8 cellular contexts compared by ENCODE assay signal in the genomic region with DNA sequence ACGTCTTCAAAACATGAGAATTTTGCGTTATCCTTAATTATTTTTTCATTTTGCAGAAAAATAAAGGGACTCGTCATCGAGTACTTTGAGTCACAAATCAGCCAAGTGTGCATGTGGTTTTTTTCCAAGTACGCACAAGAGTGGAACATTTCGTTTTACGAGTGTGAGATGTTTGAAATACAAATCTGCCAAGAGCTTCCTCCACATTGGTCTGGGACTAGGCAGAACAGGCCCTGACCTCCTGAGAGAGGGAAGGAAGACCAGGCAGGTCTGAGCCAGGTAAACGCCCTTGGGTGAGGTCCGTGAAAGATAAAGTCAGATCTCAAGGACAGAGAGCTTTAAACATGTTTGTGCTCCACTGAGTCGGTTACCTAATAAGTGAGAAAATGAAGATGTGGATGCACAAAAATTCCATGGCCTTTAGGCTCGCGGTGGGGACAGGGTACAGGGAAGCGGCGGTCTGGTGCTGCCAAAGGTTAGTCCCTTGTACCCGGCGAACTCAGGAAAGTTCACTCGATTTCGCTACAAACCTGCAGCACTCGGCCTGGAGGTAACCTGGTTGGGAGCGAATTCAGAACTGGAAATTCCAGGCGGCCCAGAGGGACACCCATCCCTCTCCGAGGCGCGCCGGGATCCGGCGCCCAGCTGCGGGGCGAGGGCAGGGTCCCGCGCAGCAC. TPM values are rescaled to one million over a fixed set of nuclear protein-coding genes. Genes with fewer than 3 reads are reported as not detected.
A peak's percentile ranks its signal among the peaks of the same experiment; 100 is the strongest.
DNase-seq lines count a peak whose midpoint lies in the region; ATAC-seq and TF ChIP-seq lines count a peak whose summit lies in the region.

No MANE protein-coding gene starts in this region.

- CTCF ChIA-PET in activated CD4-positive, alpha-beta T cell treated with anti-CD3 and anti-CD28 coated beads for 36 hours (lab: Charles Lee): interaction anchor here (0.9 to 1.5 kb wide), 6 partner anchors 11 to 195 kb away, joined by 3 to 4 read pairs (median 3); partner anchors contain the start of gene NUDT15

- H3K36me3 Mint-ChIP-seq in activated CD4-positive, alpha-beta T cell treated with anti-CD3 and anti-CD28 coated beads for 36 hours (ENCODE audit: low read depth): peaks cover 2% of the 10 kb centered on the region
- peaks cover 4% of the 10 kb centered on the region in 2 donors for H3K36me3 Mint-ChIP-seq in activated T-cell treated with anti-CD3 and anti-CD28 coated beads, Interleukin-2, amount 50 U/mL, for 72 hours (ENCODE audit: insufficient read depth in 2 of 2)

- no peak for DNase-seq in activated CD4-positive, alpha-beta T cell treated with anti-CD3 and anti-CD28 coated beads for 36 hours
- DNase-seq in activated CD4-positive, alpha-beta T cell treated with anti-CD3 and anti-CD28 coated beads for 1 hour: no peak
- no peak for DNase-seq in activated T-cell treated with anti-CD3 and anti-CD28 coated beads, Interleukin-2, amount 50 U/mL, for 72 hours
- no peak for DNase-seq in heart left ventricle
- no peak for DNase-seq in psoas muscle
- no peak for DNase-seq in foreskin melanocyte

- POLR2A ChIA-PET in activated CD4-positive, alpha-beta T cell treated with anti-CD3 and anti-CD28 coated beads for 36 hours (lab: Charles Lee): interaction anchor here (0.9 to 1.3 kb wide), 3 partner anchors 12 to 195 kb away, joined by 3 to 6 read pairs (median 3); partner anchors contain the start of gene NUDT15

- no peak for TF ChIP-seq POLR2A in heart left ventricle (IDR thresholded peaks at IDR 0.05)

- peak overlapping the region; percentile 84 for H3K4me3 Mint-ChIP-seq in activated CD4-positive, alpha-beta T cell treated with anti-CD3 and anti-CD28 coated beads for 36 hours
- peak overlapping the region; percentile 85 to 92 for H3K4me3 Mint-ChIP-seq in activated T-cell treated with anti-CD3 and anti-CD28 coated beads, Interleukin-2, amount 50 U/mL, for 72 hours

- H3K4me1 ChIP-seq in heart left ventricle (peaks cover 6 to 51% (median 32%) of the 10 kb centered on the region in 12 donors), psoas muscle (peaks cover 22% of the 10 kb centered on the region)

- H3K4me1 Mint-ChIP-seq in activated CD4-positive, alpha-beta T cell treated with anti-CD3 and anti-CD28 coated beads for 36 hours: peaks cover 50% of the 10 kb centered on the region
- peaks cover 55% of the 10 kb centered on the region for H3K4me1 Mint-ChIP-seq in activated T-cell treated with anti-CD3 and anti-CD28 coated beads, Interleukin-2, amount 50 U/mL, for 72 hours (ENCODE audit: low read depth)

- peak overlapping the region; percentile 84 to 100 (median 96) for H3K4me3 ChIP-seq in heart left ventricle
- H3K4me3 ChIP-seq in psoas muscle: peak overlapping the region; percentile 97

- H3K9me3 ChIP-seq in heart left ventricle (no peaks in the 10 kb centered on the region), psoas muscle (no peaks in the 10 kb centered on the region)

- H3K36me3 ChIP-seq in heart left ventricle (peaks cover 0 to 18% (median 0%) of the 10 kb centered on the region in 9 donors), psoas muscle (ENCODE audit: insufficient read depth in 1 of 2, low read depth in 1 of 2) (no peaks in the 10 kb centered on the region)

- TF ChIP-seq CTCF in heart left ventricle (IDR thresholded peaks at IDR 0.05): no peak
- no peak for TF ChIP-seq CTCF in psoas muscle (IDR thresholded peaks at IDR 0.05)

- 16 to 27% (median 22%) methylated on average over 19 to 31 of the region's 31 CpGs for WGBS in heart left ventricle, 4 donors
- WGBS in psoas muscle, 3 donors: 10 to 22% (median 12%) methylated on average over 22 to 31 of the region's 31 CpGs

- peaks cover 2% of the 10 kb centered on the region for H3K27me3 Mint-ChIP-seq in activated CD4-positive, alpha-beta T cell treated with anti-CD3 and anti-CD28 coated beads for 36 hours
- H3K27me3 Mint-ChIP-seq in activated T-cell treated with anti-CD3 and anti-CD28 coated beads, Interleukin-2, amount 50 U/mL, for 72 hours (ENCODE audit: low read depth): no peaks in the 10 kb centered on the region

- peak overlapping the region; percentile 99 to 100 (median 100) for H3K27ac ChIP-seq in heart left ventricle
- H3K27ac ChIP-seq in psoas muscle: peak overlapping the region; percentile 99

- no peaks in the 10 kb centered on the region for H3K9me3 Mint-ChIP-seq in activated CD4-positive, alpha-beta T cell treated with anti-CD3 and anti-CD28 coated beads for 36 hours (ENCODE audit: low read depth)
- H3K9me3 Mint-ChIP-seq in activated T-cell treated with anti-CD3 and anti-CD28 coated beads, Interleukin-2, amount 50 U/mL, for 72 hours: no peaks in the 10 kb centered on the region

- ATAC-seq in activated CD4-positive, alpha-beta T cell treated with anti-CD3 and anti-CD28 coated beads for 36 hours: peak; percentile 6
- ATAC-seq in HG03045 (IDR thresholded peaks at IDR 0.05; ENCODE audit: unreplicated experiment) (peak; percentile 27), heart left ventricle (peak; percentile 9 to 36 (median 30)), psoas muscle (peak in 3 of 4 donors; percentile 11 to 15 (median 11)), HG03354 (IDR thresholded peaks at IDR 0.05; ENCODE audit: poor library complexity, severe bottlenecking, unreplicated experiment) (no peak)
- ATAC-seq in activated T-cell treated with anti-CD3 and anti-CD28 coated beads, Interleukin-2, amount 50 U/mL, for 72 hours (replicated peaks in 1 of 2): peak; percentile 14 to 16

- intact Hi-C loops in activated CD4-positive, alpha-beta T cell treated with anti-CD3 and anti-CD28 coated beads for 36 hours (cut with DNase I, micrococcal nuclease): loop anchor here (1.0 to 5.0 kb wide), 9 partner anchors 11 to 744 kb away; partner anchors contain the start of genes MED4 (in 1 of the 2), NUDT15 (in 1 of the 2) and RB1 (in 1 of the 2)
- intact Hi-C loops in heart left ventricle (cut with DNase I) (loop anchor here (2.0 to 10.0 kb wide), 11 partner anchors 70 to 352 kb away; partner anchors contain the start of genes MED4 (in 7 of the 10), RB1 (in 2 of the 10) and RCBTB2 (in 1 of the 10)), psoas muscle (cut with DNase I) (loop anchor here (5.0 to 10.0 kb wide), 3 partner anchors 70 to 342 kb away; partner anchors contain the start of gene RB1 (in 1 of the 2))

- H3K27me3 ChIP-seq in heart left ventricle (no peaks in the 10 kb centered on the region), psoas muscle (ENCODE audit: insufficient read depth in 3 of 3, low read length in 2 of 3) (no peaks in the 10 kb centered on the region)

- H3K27ac Mint-ChIP-seq in activated CD4-positive, alpha-beta T cell treated with anti-CD3 and anti-CD28 coated beads for 36 hours: peak overlapping the region; percentile 84
- H3K27ac Mint-ChIP-seq in activated T-cell treated with anti-CD3 and anti-CD28 coated beads, Interleukin-2, amount 50 U/mL, for 72 hours: peak overlapping the region; percentile 34

RNA-seq across cellular contexts. Expression of gene ITM2B, which starts 0.4 kb away (rescaled TPM):
- 10 to 100 TPM; 67.0 to 96.5 TPM for total RNA-seq in activated CD4-positive, alpha-beta T cell treated with anti-CD3 and anti-CD28 coated beads for 36 hours
- total RNA-seq in activated T-cell treated with anti-CD3 and anti-CD28 coated beads, Interleukin-2, amount 50 U/mL, for 72 hours: 100 to 1,000 TPM; 109 to 111 TPM
- total RNA-seq in heart left ventricle (100 to 1,000 TPM; 402 to 772 (median 504) TPM), psoas muscle (100 to 1,000 TPM; 122 to 219 (median 171) TPM)
- polyA plus RNA-seq in heart left ventricle (100 to 1,000 TPM; 255 to 338 TPM), psoas muscle (100 to 1,000 TPM; 105 to 169 (median 117) TPM)
